ENCODE assay signal across 20 cellular contexts in genomic region chr10:655184-655583, GRCh38. TPM values are rescaled to one million over a fixed set of nuclear protein-coding genes. Genes with fewer than 3 reads are reported as not detected.
DNase-seq lines count a peak whose midpoint lies in the region; ATAC-seq and TF ChIP-seq lines count a peak whose summit lies in the region.
"Had no signal": no experiment of that assay in that cellular context is flagged by ENCODE, and none has a peak within 500 bp of the region (broad histone marks: within the 10 kb centered on the region; RNA-seq: fewer than 3 reads in every experiment).

No MANE protein-coding gene starts in this region.

- no peak overlapping the region for H3K27ac Mint-ChIP-seq in activated naive CD8-positive, alpha-beta T cell treated with anti-CD3 and anti-CD28 coated beads, Interleukin-2, amount 50 U/mL, for 24 hours
- H3K27ac Mint-ChIP-seq: CD4-positive, alpha-beta T cell had no signal

- in situ Hi-C loops in SK-MEL-5 (cut with HindIII; ENCODE audit: low pct_unique_long_range_greater_than_20kb, low sequenced_read_pairs): no loop called here

- H3K4me1 ChIP-seq in muscle layer of colon (ENCODE audit: insufficient read depth, low read length) (peaks cover 37% of the 10 kb centered on the region), testis (peaks cover 20% of the 10 kb centered on the region), tibial artery (peaks cover 0 to 51% (median 23%) of the 10 kb centered on the region in 4 donors), vagina (peaks cover 47% of the 10 kb centered on the region)
- H3K4me1 ChIP-seq: HAP-1 had no signal

- TF ChIP-seq CTCF in testis (IDR thresholded peaks at IDR 0.05): no peak
- TF ChIP-seq CTCF in tibial artery (IDR thresholded peaks at IDR 0.05): no peak
- TF ChIP-seq CTCF in vagina (IDR thresholded peaks at IDR 0.05): no peak

- H3K36me3 ChIP-seq in muscle layer of colon (ENCODE audit: insufficient read depth, low read length) (peaks cover 4% of the 10 kb centered on the region), testis (ENCODE audit: low read depth, missing control alignments) (no peaks in the 10 kb centered on the region), tibial artery (no peaks in the 10 kb centered on the region), vagina (no peaks in the 10 kb centered on the region)
- H3K36me3 ChIP-seq: HAP-1, Peyer's patch had no signal

- H3K4me3 ChIP-seq in muscle layer of colon (ENCODE audit: low read depth in 1 of 2, low read length in 2 of 2): no peak overlapping the region
- no peak overlapping the region for H3K4me3 ChIP-seq in testis
- H3K4me3 ChIP-seq in tibial artery: no peak overlapping the region
- no peak overlapping the region for H3K4me3 ChIP-seq in vagina
- H3K4me3 ChIP-seq: GM23248, HAP-1, K562 had no signal

- no peaks in the 10 kb centered on the region for H3K36me3 Mint-ChIP-seq in activated naive CD8-positive, alpha-beta T cell treated with anti-CD3 and anti-CD28 coated beads, Interleukin-2, amount 50 U/mL, for 24 hours (ENCODE audit: low read depth)

- no peak overlapping the region for H3K9ac ChIP-seq in muscle layer of colon (ENCODE audit: low read length)
- H3K9ac ChIP-seq: GM23248 had no signal

- ATAC-seq in activated naive CD8-positive, alpha-beta T cell treated with anti-CD3 and anti-CD28 coated beads, Interleukin-2, amount 50 U/mL, for 24 hours: no peak

- no peaks in the 10 kb centered on the region for H3K9me3 ChIP-seq in muscle layer of colon (ENCODE audit: low read length)
- H3K9me3 ChIP-seq in testis: no peaks in the 10 kb centered on the region
- no peaks in the 10 kb centered on the region for H3K9me3 ChIP-seq in tibial artery
- no peaks in the 10 kb centered on the region for H3K9me3 ChIP-seq in vagina
- H3K9me3 ChIP-seq: Caco-2, HAP-1, Peyer's patch had no signal

- intact Hi-C loops in testis (cut with DNase I; ENCODE audit: low total_unique reads): no loop called here
- intact Hi-C loops in tibial artery (cut with DNase I; ENCODE audit: low total_unique reads): no loop called here
- intact Hi-C loops in vagina (cut with DNase I): no loop called here

- no peak overlapping the region for H3K4me3 Mint-ChIP-seq in activated naive CD8-positive, alpha-beta T cell treated with anti-CD3 and anti-CD28 coated beads, Interleukin-2, amount 50 U/mL, for 24 hours
- H3K4me3 Mint-ChIP-seq: CD4-positive, alpha-beta T cell had no signal

- WGBS in testis, 2 donors: 92 to 97% methylated on average over 8 of the region's 8 CpGs

- TF ChIP-seq POLR2A in testis (IDR thresholded peaks at IDR 0.05) (no peak), vagina (IDR thresholded peaks at IDR 0.05) (no peak)

- H3K27me3 ChIP-seq in muscle layer of colon (ENCODE audit: control insufficient read depth in 1 of 2, insufficient read depth in 2 of 2, low read length in 2 of 2) (no peaks in the 10 kb centered on the region), testis (no peaks in the 10 kb centered on the region), tibial artery (no peaks in the 10 kb centered on the region), vagina (no peaks in the 10 kb centered on the region)
- H3K27me3 ChIP-seq: Peyer's patch had no signal

- DNase-seq in SK-MEL-5 (ENCODE audit: low read depth, low spot score) (peak; percentile 52), foreskin melanocyte (peak; percentile 52), substantia nigra (lab: John Stamatoyannopoulos, UW) (peak in 6 of 49 donors; percentile 34 to 81 (median 38)), testis (no peak), tibial artery (no peak), vagina (ENCODE audit: extremely low spot score in 2 of 2) (no peak)
- no peak for DNase-seq in activated naive CD8-positive, alpha-beta T cell treated with anti-CD3 and anti-CD28 coated beads, Interleukin-2, amount 50 U/mL, for 24 hours
- DNase-seq: Caco-2; CD4-positive, alpha-beta T cell; GF-D8; GM23248; NCI-H1105 treated with DMSO at 0.1 percent for 48 hours; NCI-H1694 treated with DMSO at 0.1 percent for 48 hours; NCI-H510A; NCI-H748 treated with DMSO at 0.1 percent for 48 hours; NK-92 treated with Interleukin-12 subunit alpha and Interleukin-12 subunit beta, amount 100 ng/mL, for 24 hours; Peyer's patch had no signal

- no peaks in the 10 kb centered on the region for H3K4me1 Mint-ChIP-seq in activated naive CD8-positive, alpha-beta T cell treated with anti-CD3 and anti-CD28 coated beads, Interleukin-2, amount 50 U/mL, for 24 hours

- no peaks in the 10 kb centered on the region for H3K9me3 Mint-ChIP-seq in activated naive CD8-positive, alpha-beta T cell treated with anti-CD3 and anti-CD28 coated beads, Interleukin-2, amount 50 U/mL, for 24 hours
- H3K9me3 Mint-ChIP-seq: CD4-positive, alpha-beta T cell had no signal

- H3K27me3 Mint-ChIP-seq in activated naive CD8-positive, alpha-beta T cell treated with anti-CD3 and anti-CD28 coated beads, Interleukin-2, amount 50 U/mL, for 24 hours: peaks cover 9% of the 10 kb centered on the region

- peak overlapping the region; percentile 21 for H3K27ac ChIP-seq in muscle layer of colon (ENCODE audit: low read depth, low read length)
- peak overlapping the region; percentile 76 for H3K27ac ChIP-seq in substantia nigra (ENCODE audit: low read depth, low read length, poor library complexity, severe bottlenecking)
- no peak overlapping the region for H3K27ac ChIP-seq in testis
- no peak overlapping the region for H3K27ac ChIP-seq in tibial artery
- H3K27ac ChIP-seq in vagina: no peak overlapping the region
- H3K27ac ChIP-seq: GM23248 had no signal

RNA-seq across cellular contexts. Expression of gene DIP2C, which starts 34.3 kb away (rescaled TPM):
- 8.1 and 8.7 TPM in 2 replicates for total RNA-seq in SK-MEL-5 (2014; rRNA removed; shearing (Covaris generic))
- polyA plus RNA-seq in SK-MEL-5 (2015; cell fraction: cytosol; rRNA removed): 15.5 and 24.6 TPM in 2 replicates
- 18.2 and 27.3 TPM in 2 replicates for polyA plus RNA-seq in SK-MEL-5 (2015; cell fraction: nucleus; rRNA removed)
- total RNA-seq in testis: 10 to 100 TPM; 30.1 to 43.4 TPM
- polyA plus RNA-seq in testis (ENCODE audit: insufficient read depth, low read depth, low replicate concordance): 14.9 TPM
- 18.4 TPM for total RNA-seq in vagina
- total RNA-seq: K562 had no signal

Comparison
In these comparisons a context has a peak if more than half of its experiments do, and no peak if none do; other contexts are left out.
1. DNase-seq: peak in SK-MEL-5 (single experiment) and foreskin melanocyte (single experiment); none in activated naive CD8-positive, alpha-beta T cell treated with anti-CD3 and anti-CD28 coated beads, Interleukin-2, amount 50 U/mL, for 24 hours (single experiment), testis (single experiment), tibial artery (0 of 2) and vagina (0 of 2).
2. H3K27ac ChIP-seq: peak in muscle layer of colon (single experiment) and substantia nigra (single experiment); none in testis (0 of 2), tibial artery (0 of 2) and vagina (single experiment).